In genomic region chr9:114908796-114909448, GRCh38 we compare ENCODE assay signal across 10 cellular contexts. TPM values are rescaled to one million over a fixed set of nuclear protein-coding genes. Genes with fewer than 3 reads are reported as not detected.
DNase-seq lines count a peak whose midpoint lies in the region; ATAC-seq and TF ChIP-seq lines count a peak whose summit lies in the region.
"Had no signal": no experiment of that assay in that cellular context is flagged by ENCODE, and none has a peak within 500 bp of the region (broad histone marks: within the 10 kb centered on the region; RNA-seq: fewer than 3 reads in every experiment).

No MANE protein-coding gene starts in this region.

- H3K27ac ChIP-seq in mammary epithelial cell (ENCODE audit: insufficient read depth, low read depth, low read length) (peak overlapping the region; percentile 17), gastrocnemius medialis (no peak overlapping the region)
- H3K27ac ChIP-seq: BLaER1 had no signal

- peak overlapping the region; percentile 100 for H3K27ac Mint-ChIP-seq in stimulated activated naive CD8-positive, alpha-beta T cell treated with anti-CD3 and anti-CD28 coated beads, Interleukin-15, Interleukin-2, amounts not matched to agents 100 ng/mL and 50 ng/mL, for 24 hours

- H3K27me3 Mint-ChIP-seq in stimulated activated naive CD8-positive, alpha-beta T cell treated with anti-CD3 and anti-CD28 coated beads, Interleukin-15, Interleukin-2, amounts not matched to agents 100 ng/mL and 50 ng/mL, for 24 hours, result no peaks in the 10 kb centered on the region

- no peak overlapping the region for H3K9ac ChIP-seq in mammary epithelial cell (ENCODE audit: insufficient read depth, low read length)
- H3K9ac ChIP-seq: BLaER1 had no signal

- H3K4me1 ChIP-seq in mammary epithelial cell (ENCODE audit: insufficient read depth, low read length), result peaks cover 20% of the 10 kb centered on the region
- no peaks in the 10 kb centered on the region for H3K4me1 ChIP-seq in gastrocnemius medialis
- H3K4me1 ChIP-seq: BLaER1 had no signal

- BruUV-seq in mammary epithelial cell (replicated peaks; lab: Mats Ljungman, UMichigan), result no TSS peak

- H3K4me3 ChIP-seq in mammary epithelial cell (replicated peaks in 1 of 3; ENCODE audit: insufficient read depth in 1 of 3, low read depth in 2 of 3, low read length in 3 of 3) (no peak overlapping the region), gastrocnemius medialis (no peak overlapping the region)
- H3K4me3 ChIP-seq: BLaER1, colonic mucosa had no signal

- H2AFZ ChIP-seq in mammary epithelial cell (ENCODE audit: low read depth, low read length), result no peak overlapping the region

- H3K9me3 Mint-ChIP-seq in stimulated activated naive CD8-positive, alpha-beta T cell treated with anti-CD3 and anti-CD28 coated beads, Interleukin-15, Interleukin-2, amounts not matched to agents 100 ng/mL and 50 ng/mL, for 24 hours, result no peaks in the 10 kb centered on the region

- H3K79me2 ChIP-seq in mammary epithelial cell (ENCODE audit: insufficient read depth, low read length), result no peaks in the 10 kb centered on the region

- H3K36me3 ChIP-seq in mammary epithelial cell (ENCODE audit: insufficient read depth, low read length) (no peaks in the 10 kb centered on the region), gastrocnemius medialis (no peaks in the 10 kb centered on the region)
- H3K36me3 ChIP-seq: BLaER1, colonic mucosa had no signal

- intact Hi-C loops in mammary epithelial cell (cut with micrococcal nuclease) (loop anchor here (1.0 to 5.0 kb wide), 3 partner anchors 122 to 615 kb away; no protein-coding TSS in a partner anchor), gastrocnemius medialis (cut with DNase I; ENCODE audit: low total_unique reads) (no loop called here)

- in situ Hi-C loops in mammary epithelial cell (cut with MboI; ENCODE audit: low sequenced_read_pairs in 2 of 2), result loop anchor here in 1 of 2 donors (5.0 kb wide), 1 partner anchor 172 kb away; no protein-coding TSS in a partner anchor
- in situ Hi-C loops in gastrocnemius medialis (cut with MboI; ENCODE audit: low sequenced_read_pairs in 4 of 4), result loop anchor here in 3 of 4 donors (10.0 to 25.0 kb wide), 4 partner anchors 106 to 603 kb away; no protein-coding TSS in a partner anchor

- no peaks in the 10 kb centered on the region for H4K20me1 ChIP-seq in mammary epithelial cell (ENCODE audit: insufficient read depth, low read length)
- H4K20me1 ChIP-seq: BLaER1 had no signal

- H3K4me1 Mint-ChIP-seq in stimulated activated naive CD8-positive, alpha-beta T cell treated with anti-CD3 and anti-CD28 coated beads, Interleukin-15, Interleukin-2, amounts not matched to agents 100 ng/mL and 50 ng/mL, for 24 hours (ENCODE audit: low read depth), result peaks cover 64% of the 10 kb centered on the region

- no peak for TF ChIP-seq CTCF in mammary epithelial cell (conservative IDR thresholded peaks at IDR 0.05 in 1 of 2, IDR thresholded peaks at IDR 0.05 in 1 of 2; ENCODE audit: extremely low read depth in 1 of 2, insufficient read depth in 1 of 2, low read depth in 1 of 2, low read length in 2 of 2)
- no peak for TF ChIP-seq CTCF in gastrocnemius medialis (IDR thresholded peaks at IDR 0.05 in 4 of 5, conservative IDR thresholded peaks at IDR 0.05 in 1 of 5)

- WGBS in mammary epithelial cell (ENCODE audit: low coverage, missing lambda C conversion rate), result 76% methylated on average over 6 of the region's 6 CpGs

- CTCF ChIA-PET in mammary epithelial cell (lab: Charles Lee; ENCODE audit: low non-redundant PET), result interaction anchor here (0.7 kb wide), 1 partner anchor 826 kb away, joined by 5 read pairs; no protein-coding TSS in a partner anchor

- H3K4me3 Mint-ChIP-seq in stimulated activated naive CD8-positive, alpha-beta T cell treated with anti-CD3 and anti-CD28 coated beads, Interleukin-15, Interleukin-2, amounts not matched to agents 100 ng/mL and 50 ng/mL, for 24 hours, result peak overlapping the region; percentile 72

- peaks cover 50% of the 10 kb centered on the region for H3K36me3 Mint-ChIP-seq in stimulated activated naive CD8-positive, alpha-beta T cell treated with anti-CD3 and anti-CD28 coated beads, Interleukin-15, Interleukin-2, amounts not matched to agents 100 ng/mL and 50 ng/mL, for 24 hours (ENCODE audit: low read depth)

- H3K4me2 ChIP-seq in mammary epithelial cell (ENCODE audit: insufficient read depth, low read depth, low read length), result peak overlapping the region; percentile 15
- H3K4me2 ChIP-seq: BLaER1 had no signal

- H3K9me3 ChIP-seq in mammary epithelial cell (replicated peaks; ENCODE audit: insufficient read depth, low read length) (no peaks in the 10 kb centered on the region), gastrocnemius medialis (no peaks in the 10 kb centered on the region)
- H3K9me3 ChIP-seq: BLaER1, colonic mucosa had no signal

- no peak for TF ChIP-seq POLR2A in gastrocnemius medialis (IDR thresholded peaks at IDR 0.05)

- H3K27me3 ChIP-seq in mammary epithelial cell (ENCODE audit: insufficient read depth, low read length) (no peaks in the 10 kb centered on the region), gastrocnemius medialis (no peaks in the 10 kb centered on the region)
- H3K27me3 ChIP-seq: BLaER1, colonic mucosa had no signal

- ATAC-seq in gastrocnemius medialis, result no peak
- ATAC-seq in HG02852 (IDR thresholded peaks at IDR 0.05; ENCODE audit: unreplicated experiment), result no peak

- peak; percentile 56 for DNase-seq in activated CD4-positive, alpha-beta T cell treated with anti-CD3 and anti-CD28 coated beads for 48 hours
- no peak for DNase-seq in activated CD4-positive, alpha-beta T cell treated with anti-CD3 and anti-CD28 coated beads, Interleukin-2, amount 50 U/mL, for 1 hour
- DNase-seq in NCI-H226 (peak; percentile 16), mammary epithelial cell (no peak), gastrocnemius medialis (no peak), D341Med (ENCODE audit: low spot score) (no peak)

- dilution Hi-C loops in mammary epithelial cell (cut with HindIII; ENCODE audit: low sequenced_read_pairs), result no loop called here

RNA-seq across cellular contexts. Expression of gene TNFSF8, which starts 21.5 kb away (rescaled TPM):
- total RNA-seq in mammary epithelial cell, result not detected
- not detected for polyA plus RNA-seq in mammary epithelial cell
- not detected for polyA minus RNA-seq in mammary epithelial cell
- under 1 TPM in 2 of 4 donors, not detected in 2; 0.29 to 0.76 TPM for total RNA-seq in gastrocnemius medialis

Comparison
In these comparisons a context has a peak if more than half of its experiments do, and no peak if none do; other contexts are left out.
1. DNase-seq: peak in activated CD4-positive, alpha-beta T cell treated with anti-CD3 and anti-CD28 coated beads for 48 hours (single experiment) and NCI-H226 (single experiment); none in activated CD4-positive, alpha-beta T cell treated with anti-CD3 and anti-CD28 coated beads, Interleukin-2, amount 50 U/mL, for 1 hour (single experiment), mammary epithelial cell (single experiment), gastrocnemius medialis (0 of 2) and D341Med (single experiment).